18 cellular contexts compared by ENCODE assay signal in the genomic region with DNA sequence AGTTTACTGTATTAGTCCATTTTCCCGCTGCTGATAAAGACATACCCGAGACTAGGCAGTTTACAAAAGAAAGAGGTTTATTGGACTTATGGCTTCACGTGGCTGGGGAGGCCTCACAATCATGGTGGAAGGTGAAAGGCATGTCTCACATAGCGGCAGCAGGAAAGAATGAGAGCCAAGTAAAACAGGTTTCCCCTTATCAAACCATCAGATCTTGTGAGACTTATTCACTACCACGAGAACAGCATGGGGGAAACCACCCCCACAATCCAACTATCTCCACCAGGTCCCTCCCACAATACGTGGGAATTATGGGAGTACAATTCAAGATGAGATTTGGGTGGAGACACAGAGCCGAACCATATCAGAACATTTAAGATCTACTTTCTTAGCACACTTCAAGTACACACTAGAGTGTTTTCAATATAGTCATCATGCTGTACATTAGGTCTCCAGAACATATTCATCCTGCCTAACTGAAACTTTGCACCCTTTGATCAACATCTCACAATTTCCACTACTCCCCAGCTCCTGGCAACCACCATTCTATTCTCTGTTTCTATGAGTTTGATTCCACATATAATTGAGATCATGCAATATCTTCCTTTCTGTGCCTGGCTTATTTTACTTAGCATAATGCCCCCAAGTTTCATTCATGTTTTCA.
DNase-seq lines count a peak whose midpoint lies in the region; ATAC-seq, FAIRE-seq and TF ChIP-seq lines count a peak whose summit lies in the region.
"Had no signal": no experiment of that assay in that cellular context is flagged by ENCODE, and none has a peak within 500 bp of the region (broad histone marks: within the 10 kb centered on the region; RNA-seq: fewer than 3 reads in every experiment).

No MANE protein-coding gene starts in this region.

- no peak for TF ChIP-seq EP300 in K562 (IDR thresholded peaks at IDR 0.05; ENCODE audit: low read length)

- H3K36me3 ChIP-seq in K562 (ENCODE audit: control insufficient read depth, insufficient read depth, low read length) (no peaks in the 10 kb centered on the region), mesendoderm (ENCODE audit: control insufficient read depth, insufficient read depth, low read length) (no peaks in the 10 kb centered on the region), mammary epithelial cell (ENCODE audit: insufficient read depth, low read length) (no peaks in the 10 kb centered on the region)
- H3K36me3 ChIP-seq: BLaER1 had no signal

- dilution Hi-C loops in mammary epithelial cell (cut with HindIII; ENCODE audit: low sequenced_read_pairs), result no loop called here

- H3K79me2 ChIP-seq in K562 (ENCODE audit: control insufficient read depth, insufficient read depth, low read length) (no peaks in the 10 kb centered on the region), mesendoderm (ENCODE audit: control insufficient read depth, insufficient read depth, low read length) (no peaks in the 10 kb centered on the region), mammary epithelial cell (ENCODE audit: insufficient read depth, low read length) (no peaks in the 10 kb centered on the region)

- H3K18ac ChIP-seq in mesendoderm (ENCODE audit: low read length), result no peak overlapping the region

- H3K4me1 ChIP-seq in K562 (replicated peaks in 1 of 2; ENCODE audit: control insufficient read depth in 2 of 2, insufficient read depth in 2 of 2, low read length in 2 of 2) (no peaks in the 10 kb centered on the region), mesendoderm (ENCODE audit: control insufficient read depth, low read depth, low read length) (peaks cover 3% of the 10 kb centered on the region), mammary epithelial cell (ENCODE audit: insufficient read depth, low read length) (no peaks in the 10 kb centered on the region)
- H3K4me1 ChIP-seq: BLaER1 had no signal

- in situ Hi-C loops in K562 (cut with MboI) (no loop called here), mammary epithelial cell (cut with MboI; ENCODE audit: low sequenced_read_pairs in 2 of 2) (no loop called here)

- H3K4me2 ChIP-seq in K562 (ENCODE audit: insufficient read depth, low read length) (no peak overlapping the region; the same call in 1 of the 2 replicates), mesendoderm (ENCODE audit: low read length) (no peak overlapping the region), mammary epithelial cell (ENCODE audit: insufficient read depth, low read depth, low read length) (no peak overlapping the region)
- H3K4me2 ChIP-seq: BLaER1 had no signal

- H3K36me3 Mint-ChIP-seq in activated CD4-positive, alpha-beta T cell treated with anti-CD3 and anti-CD28 coated beads for 36 hours (ENCODE audit: low read depth), result no peaks in the 10 kb centered on the region
- no peaks in the 10 kb centered on the region for H3K36me3 Mint-ChIP-seq in activated naive CD4-positive, alpha-beta T cell treated with anti-CD3 and anti-CD28 coated beads, Interleukin-2, amount 50 U/mL, for 72 hours
- H3K36me3 Mint-ChIP-seq: CD4-positive, alpha-beta memory T cell had no signal

- no peak overlapping the region for H4K5ac ChIP-seq in mesendoderm (ENCODE audit: low read length)

- H3K56ac ChIP-seq in mesendoderm (ENCODE audit: low read length), result no peak overlapping the region

- POLR2A ChIA-PET in activated CD4-positive, alpha-beta T cell treated with anti-CD3 and anti-CD28 coated beads for 36 hours (lab: Charles Lee), result no interaction called here
- POLR2A ChIA-PET in K562 (lab: Yijun Ruan, JAX), result no interaction called here

- H2BK5ac ChIP-seq in mesendoderm (ENCODE audit: low read length), result no peak overlapping the region

- H3K27me3 ChIP-seq in K562 (ENCODE audit: control insufficient read depth in 2 of 2, insufficient read depth in 2 of 2, low read length in 2 of 2) (no peaks in the 10 kb centered on the region), mesendoderm (ENCODE audit: insufficient read depth, low read length, poor library complexity) (no peaks in the 10 kb centered on the region), mammary epithelial cell (ENCODE audit: insufficient read depth, low read length) (no peaks in the 10 kb centered on the region)
- H3K27me3 ChIP-seq: BLaER1 had no signal

- peaks cover 2% of the 10 kb centered on the region for H3K9me3 Mint-ChIP-seq in activated CD4-positive, alpha-beta T cell treated with anti-CD3 and anti-CD28 coated beads for 36 hours (ENCODE audit: low read depth)
- H3K9me3 Mint-ChIP-seq in activated naive CD4-positive, alpha-beta T cell treated with anti-CD3 and anti-CD28 coated beads, Interleukin-2, amount 50 U/mL, for 72 hours, result peaks cover 19 to 21% of the 10 kb centered on the region in 2 donors

- peak; percentile 10 for DNase-seq in activated CD4-positive, alpha-beta T cell treated with anti-CD3 and anti-CD28 coated beads for 36 hours
- DNase-seq in activated CD4-positive, alpha-beta T cell treated with anti-CD3 and anti-CD28 coated beads, Interleukin-2, amount 50 U/mL, for 4 hours, result no peak
- no peak for DNase-seq in activated naive CD4-positive, alpha-beta T cell treated with anti-CD3 and anti-CD28 coated beads, Interleukin-2, amount 50 U/mL, for 72 hours (ENCODE audit: low spot score in 2 of 2)
- no peak for DNase-seq in activated naive CD4-positive, alpha-beta T cell treated with Interleukin-2 at 50 U/mL for 16 hours
- DNase-seq in K562 (ENCODE audit: extremely low read depth in 1 of 4, low spot score in 3 of 4), result peak in 1 of 4 experiments; percentile 6
- DNase-seq in mesendoderm, result peak; percentile 26
- no peak for DNase-seq in mammary epithelial cell
- DNase-seq: CD4-positive, alpha-beta memory T cell; DMS153; DMS79; GDM1; H9 had no signal

- H3K4me1 Mint-ChIP-seq in activated CD4-positive, alpha-beta T cell treated with anti-CD3 and anti-CD28 coated beads for 36 hours, result peaks cover 4% of the 10 kb centered on the region
- H3K4me1 Mint-ChIP-seq: CD4-positive, alpha-beta memory T cell had no signal

- H3K4me3 Mint-ChIP-seq in activated CD4-positive, alpha-beta T cell treated with anti-CD3 and anti-CD28 coated beads for 36 hours, result no peak overlapping the region
- H3K4me3 Mint-ChIP-seq: CD14-positive monocyte; CD4-positive, alpha-beta memory T cell; H9 had no signal

- H3K9me3 ChIP-seq in K562 (replicated peaks; ENCODE audit: control insufficient read depth, insufficient read depth, low read depth, low read length) (no peaks in the 10 kb centered on the region), mammary epithelial cell (replicated peaks; ENCODE audit: insufficient read depth, low read length) (no peaks in the 10 kb centered on the region)
- H3K9me3 ChIP-seq: BLaER1 had no signal

- H3K9ac ChIP-seq in K562 (ENCODE audit: insufficient read depth in 1 of 2, low read depth in 2 of 2, low read length in 2 of 2) (no peak overlapping the region), mesendoderm (ENCODE audit: low read length) (no peak overlapping the region), mammary epithelial cell (ENCODE audit: insufficient read depth, low read length) (no peak overlapping the region)
- H3K9ac ChIP-seq: BLaER1 had no signal

- no peak for TF ChIP-seq POLR2A in K562 (conservative IDR thresholded peaks at IDR 0.05)

- intact Hi-C loops in activated CD4-positive, alpha-beta T cell treated with anti-CD3 and anti-CD28 coated beads for 36 hours (cut with DNase I, micrococcal nuclease), result no loop called here
- intact Hi-C loops in K562 (cut with micrococcal nuclease) (no loop called here), mammary epithelial cell (cut with micrococcal nuclease) (no loop called here)

- H2AFZ ChIP-seq in K562 (ENCODE audit: low read depth, low read length) (no peak overlapping the region; the same call in 1 of the 2 replicates), mammary epithelial cell (ENCODE audit: low read depth, low read length) (no peak overlapping the region)

- WGBS in K562 (ENCODE audit: insufficient coverage, low coverage, missing lambda C conversion rate), result 12% methylated on average over 7 of the region's 7 CpGs
- no CpG with 5 or more reads among the region's 7 CpGs for WGBS in mesendoderm (ENCODE audit: extremely low coverage, insufficient coverage, low lambda C conversion rate)
- WGBS in mammary epithelial cell (ENCODE audit: low coverage, missing lambda C conversion rate), result 71% methylated on average over 7 of the region's 7 CpGs

- H3K79me1 ChIP-seq in mesendoderm (ENCODE audit: low read length), result no peaks in the 10 kb centered on the region

- no peak overlapping the region for H3K4ac ChIP-seq in mesendoderm (ENCODE audit: low read depth, low read length)

- H4K20me1 ChIP-seq in K562 (replicated peaks; ENCODE audit: control insufficient read depth, insufficient read depth, low read length), result no peaks in the 10 kb centered on the region
- no peaks in the 10 kb centered on the region for H4K20me1 ChIP-seq in mammary epithelial cell (ENCODE audit: insufficient read depth, low read length)
- H4K20me1 ChIP-seq: BLaER1 had no signal

- no peak overlapping the region for H2AK5ac ChIP-seq in mesendoderm (ENCODE audit: low read length)

- no peak for FAIRE-seq in K562 (lab: Jason Lieb, UNC)
- FAIRE-seq: GM12892, H1 had no signal

- H3K4me3 ChIP-seq in K562 (no peak overlapping the region), mesendoderm (ENCODE audit: low read length) (no peak overlapping the region), mammary epithelial cell (replicated peaks in 1 of 3; ENCODE audit: insufficient read depth in 1 of 3, low read depth in 2 of 3, low read length in 3 of 3) (no peak overlapping the region)
- H3K4me3 ChIP-seq: BLaER1 had no signal

- H2BK15ac ChIP-seq in mesendoderm (replicated peaks; ENCODE audit: low read depth), result no peak overlapping the region

- H3K27ac ChIP-seq in K562 (ENCODE audit: extremely low read depth, low read depth, low read length) (no peak overlapping the region), mesendoderm (ENCODE audit: low read depth, low read length) (no peak overlapping the region), mammary epithelial cell (ENCODE audit: insufficient read depth, low read depth, low read length) (no peak overlapping the region)
- H3K27ac ChIP-seq: 22Rv1, BLaER1 had no signal

- no peak for TF ChIP-seq RAD21 in K562 (CRISPR knock-in tag; conservative IDR thresholded peaks at IDR 0.05 in 1 of 2, IDR thresholded peaks at IDR 0.05 in 1 of 2)

- H4K8ac ChIP-seq in mesendoderm (ENCODE audit: low read depth, low read length), result no peak overlapping the region

- H3K27me3 Mint-ChIP-seq in activated CD4-positive, alpha-beta T cell treated with anti-CD3 and anti-CD28 coated beads for 36 hours, result no peaks in the 10 kb centered on the region
- H3K27me3 Mint-ChIP-seq: CD4-positive, alpha-beta memory T cell had no signal

- CTCF ChIA-PET in activated CD4-positive, alpha-beta T cell treated with anti-CD3 and anti-CD28 coated beads for 36 hours (lab: Charles Lee), result no interaction called here
- CTCF ChIA-PET in K562 (lab: Yijun Ruan, JAX; ENCODE audit: low intra/inter-chr PET ratio) (no interaction called here), mammary epithelial cell (lab: Charles Lee; ENCODE audit: low non-redundant PET) (no interaction called here)

- no peak overlapping the region for H2BK120ac ChIP-seq in mesendoderm (ENCODE audit: low read depth, low read length)

- no peaks in the 10 kb centered on the region for H3K9me1 ChIP-seq in K562 (ENCODE audit: control insufficient read depth, insufficient read depth, low read length)

- no peak for TF ChIP-seq CTCF in K562 (IDR thresholded peaks at IDR 0.05 in 2 of 3, conservative IDR thresholded peaks at IDR 0.05 in 1 of 3; ENCODE audit: insufficient read depth in 2 of 3, low read depth in 1 of 3, low read length in 3 of 3)
- TF ChIP-seq CTCF in mammary epithelial cell (conservative IDR thresholded peaks at IDR 0.05 in 1 of 2, IDR thresholded peaks at IDR 0.05 in 1 of 2; ENCODE audit: extremely low read depth in 1 of 2, insufficient read depth in 1 of 2, low read depth in 1 of 2, low read length in 2 of 2), result no peak

- H3K27ac Mint-ChIP-seq in activated CD4-positive, alpha-beta T cell treated with anti-CD3 and anti-CD28 coated beads for 36 hours, result no peak overlapping the region
- no peak overlapping the region for H3K27ac Mint-ChIP-seq in activated naive CD4-positive, alpha-beta T cell treated with anti-CD3 and anti-CD28 coated beads, Interleukin-2, amount 50 U/mL, for 72 hours
- H3K27ac Mint-ChIP-seq: CD4-positive, alpha-beta memory T cell; H9 had no signal

- ATAC-seq in activated CD4-positive, alpha-beta T cell treated with anti-CD3 and anti-CD28 coated beads for 36 hours, result peak; percentile 68
- ATAC-seq in activated naive CD4-positive, alpha-beta T cell treated with anti-CD3 and anti-CD28 coated beads, Interleukin-2, amount 50 U/mL, for 72 hours, result peak; percentile 53 to 60
- no peak for ATAC-seq in K562
- ATAC-seq in GM19452 (IDR thresholded peaks at IDR 0.05; ENCODE audit: unreplicated experiment), result no peak

- no TSS peak for BruUV-seq in K562 (replicated peaks; lab: Mats Ljungman, UMichigan)
- BruUV-seq in mammary epithelial cell (replicated peaks; lab: Mats Ljungman, UMichigan), result no TSS peak

- no peak overlapping the region for H3K23ac ChIP-seq in mesendoderm (ENCODE audit: low read length)

Comparison
In these comparisons a context has a peak if more than half of its experiments do, and no peak if none do; other contexts are left out.
1. DNase-seq: peak in activated CD4-positive, alpha-beta T cell treated with anti-CD3 and anti-CD28 coated beads for 36 hours (single experiment) and mesendoderm (single experiment); none in activated CD4-positive, alpha-beta T cell treated with anti-CD3 and anti-CD28 coated beads, Interleukin-2, amount 50 U/mL, for 4 hours (0 of 2), activated naive CD4-positive, alpha-beta T cell treated with anti-CD3 and anti-CD28 coated beads, Interleukin-2, amount 50 U/mL, for 72 hours (0 of 2), activated naive CD4-positive, alpha-beta T cell treated with Interleukin-2 at 50 U/mL for 16 hours (single experiment) and mammary epithelial cell (single experiment).
2. ATAC-seq: peak in activated CD4-positive, alpha-beta T cell treated with anti-CD3 and anti-CD28 coated beads for 36 hours (single experiment) and activated naive CD4-positive, alpha-beta T cell treated with anti-CD3 and anti-CD28 coated beads, Interleukin-2, amount 50 U/mL, for 72 hours (2 of 2); none in K562 (single experiment) and GM19452 (single experiment).